26 cellular contexts compared by ENCODE assay signal in the genomic region with DNA sequence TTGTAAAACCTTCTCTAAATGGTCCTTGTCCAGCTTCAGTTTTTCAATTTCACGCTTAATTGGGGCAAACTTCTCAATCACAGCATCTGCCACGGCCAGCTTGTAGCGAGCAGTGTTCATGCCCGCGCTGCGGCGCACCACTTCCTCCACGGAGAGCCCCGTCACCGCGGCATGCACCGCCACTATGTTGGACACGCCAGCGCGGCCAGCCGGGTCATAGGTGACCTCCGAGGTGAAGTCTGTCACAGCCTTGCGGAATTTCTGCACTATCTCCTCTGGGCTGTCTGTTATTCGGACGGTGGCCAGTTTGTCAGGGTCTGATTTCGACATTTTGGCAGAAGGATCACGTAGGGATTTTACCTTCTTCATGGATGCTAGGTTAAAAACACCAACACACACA. TPM values are rescaled to one million over a fixed set of nuclear protein-coding genes. Genes with fewer than 3 reads are reported as not detected.
"Had no signal": no experiment of that assay in that cellular context is flagged by ENCODE, and none has a peak within 500 bp of the region (broad histone marks: within the 10 kb centered on the region; RNA-seq: fewer than 3 reads in every experiment).

No MANE protein-coding gene starts in this region.

- H3K27ac ChIP-seq: HL-60, KMS-11, SJSA1, SK-N-MC had no signal

- H3K4me2 ChIP-seq: KMS-11 had no signal

- H3K4me1 ChIP-seq: SJSA1 had no signal

- H3K9ac ChIP-seq: KMS-11 had no signal

- H3K4me3 ChIP-seq: K562, MG63, SJSA1, SK-N-MC had no signal

- H3K27me3 ChIP-seq: MG63, SJSA1 had no signal

- H3K9me3 ChIP-seq: MG63, SJSA1 had no signal

- FAIRE-seq: HTR-8/SVneo, K562, RCC 7860 had no signal

- DNase-seq: MG63, NCI-H1092, NCI-H1105 treated with DMSO at 0.1 percent for 48 hours, NCI-H1417 treated with DMSO at 0.1 percent for 48 hours, NCI-H146, NCI-H1694 treated with DMSO at 0.1 percent for 48 hours, NCI-H1930, NCI-H2081, NCI-H2107, NCI-H2171, NCI-H226, NCI-H446, NCI-H510A, NCI-H69, NCI-H774, Right ventricle myocardium superior, RPMI8226, SIG-M5 had no signal

- ATAC-seq: K562 had no signal

- H3K36me3 ChIP-seq: SJSA1 had no signal

RNA-seq across cellular contexts. Expression of a gene that starts 44.8 kb away (rescaled TPM):
- polyA plus RNA-seq: IgD-negative memory B cell had no signal
